ENCODE assay signal across 8 cellular contexts in the genomic region with DNA sequence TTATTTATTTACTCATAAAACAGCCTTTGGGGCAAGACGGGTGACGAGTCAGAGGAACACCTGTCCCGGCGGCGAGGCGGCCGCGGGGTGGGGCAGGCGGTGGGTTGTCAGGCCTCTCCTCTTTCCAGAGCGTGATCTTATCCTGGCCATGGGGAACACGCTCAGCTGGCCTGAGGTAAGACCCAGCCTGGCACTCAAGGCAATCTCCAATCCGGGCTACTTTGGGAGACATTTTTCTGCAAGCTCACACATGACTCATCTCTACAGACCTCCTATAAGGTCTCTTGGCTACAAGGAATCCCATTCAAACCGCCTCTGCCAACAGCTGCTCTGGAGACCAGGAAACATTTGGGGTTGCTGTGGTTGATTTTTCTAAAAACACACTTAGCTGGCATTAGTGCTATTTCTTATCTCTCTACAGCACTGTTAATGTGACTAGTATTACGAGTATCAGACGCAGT. TPM values are rescaled to one million over a fixed set of nuclear protein-coding genes. Genes with fewer than 3 reads are reported as not detected.
DNase-seq lines count a peak whose midpoint lies in the region; ATAC-seq, FAIRE-seq and TF ChIP-seq lines count a peak whose summit lies in the region.

No MANE protein-coding gene starts in this region.

- 54% methylated on average over 15 of the region's 15 CpGs for WGBS in hepatocyte (ENCODE audit: low lambda C conversion rate, missing lambda C conversion rate)

- TF ChIP-seq POLR2A in GM12891 (IDR thresholded peaks at IDR 0.05; ENCODE audit: low read depth, low read length) = peak; percentile 15; the same call in 1 of the 2 replicates

- H3K79me2 ChIP-seq in hepatocyte = peaks cover 91% of the 10 kb centered on the region

- peak overlapping the region; percentile 19 for H3K4me2 ChIP-seq in hepatocyte

- H4K20me1 ChIP-seq in hepatocyte (ENCODE audit: insufficient read depth, poor library complexity, severe bottlenecking) = peaks cover 45% of the 10 kb centered on the region

- in situ Hi-C loops in G401 (cut with HindIII; ENCODE audit: low sequenced_read_pairs) = no loop called here

- H3K27me3 ChIP-seq in hepatocyte = no peaks in the 10 kb centered on the region

- H3K9me2 ChIP-seq in hepatocyte (replicated peaks; ENCODE audit: insufficient read depth) = no peaks in the 10 kb centered on the region

- H3K27ac ChIP-seq in 22Rv1 (0 out of 2 replicates have a peak overlapping the region, but pooled peaks have one; percentile 44), hepatocyte (peak overlapping the region; percentile 89)

- no peak overlapping the region for H3K4me3 ChIP-seq in hepatocyte

- DNase-seq in GM12891 (ENCODE audit: insufficient read length, low spot score) (no peak), RKO (ENCODE audit: low spot score) (peak; percentile 53), amniotic epithelial cell (ENCODE audit: low read depth) (peak; percentile 99), hepatocyte (ENCODE audit: low spot score) (peak; percentile 79), G401 (ENCODE audit: low spot score) (no peak)
- peak; percentile 58 for DNase-seq in stimulated activated naive CD8-positive, alpha-beta T cell treated with anti-CD3 and anti-CD28 coated beads, Interleukin-15, Interleukin-2, amounts not matched to agents 100 U/mL and 50 U/mL, for 24 hours

- no peak overlapping the region for H2AFZ ChIP-seq in hepatocyte

- no peak for FAIRE-seq in GM12891 (lab: Jason Lieb, UNC)

- TF ChIP-seq CTCF in 22Rv1 (IDR thresholded peaks at IDR 0.05) (no peak), hepatocyte (IDR thresholded peaks at IDR 0.05; ENCODE audit: poor library complexity) (no peak)

- H3K9me3 ChIP-seq in hepatocyte (ENCODE audit: low read depth) = no peaks in the 10 kb centered on the region

- no peaks in the 10 kb centered on the region for H3K36me3 ChIP-seq in hepatocyte (replicated peaks; ENCODE audit: insufficient read depth, low read depth)

- H3K4me1 ChIP-seq in hepatocyte (ENCODE audit: insufficient read depth) = peaks cover 62% of the 10 kb centered on the region

- peak; percentile 21 for ATAC-seq in stimulated activated naive CD8-positive, alpha-beta T cell treated with anti-CD3 and anti-CD28 coated beads, Interleukin-15, Interleukin-2, amounts not matched to agents 100 U/mL and 50 U/mL, for 24 hours
- ATAC-seq in HG03439 (IDR thresholded peaks at IDR 0.05; ENCODE audit: unreplicated experiment) = no peak

TF ChIP-seq in GM12891, 5 proteins besides CTCF, POLR2A, EP300 and RAD21:
- TF ChIP-seq POU2F2 (IDR thresholded peaks at IDR 0.05; ENCODE audit: low read depth, low read length) (no peak), TAF1 (IDR thresholded peaks at IDR 0.05; ENCODE audit: low read depth, low read length) (no peak), PAX5 (IDR thresholded peaks at IDR 0.05; ENCODE audit: insufficient read depth, low read length, severe bottlenecking) (no peak), SPI1 (IDR thresholded peaks at IDR 0.05; ENCODE audit: low read depth, low read length) (no peak), POLR2AphosphoS5 (IDR thresholded peaks at IDR 0.05; ENCODE audit: low read depth, low read length) (no peak)

RNA-seq across cellular contexts. Expression of a gene that starts 6.2 kb away (rescaled TPM):
- polyA plus RNA-seq in GM12891 (2012; ENCODE audit: low read depth, missing spikeins) = 45.5 TPM
- 26.2 and 27.5 TPM in 2 replicates for total RNA-seq in hepatocyte
- polyA plus RNA-seq in hepatocyte = 24.8 and 29.7 TPM in 2 replicates
- total RNA-seq in G401 (2014; rRNA removed; shearing (Covaris generic)) = 31.0 and 40.8 TPM in 2 replicates

Comparison
In these comparisons a context has a peak if more than half of its experiments do, and no peak if none do; other contexts are left out.
1. DNase-seq: peak in RKO (single experiment), amniotic epithelial cell (single experiment), hepatocyte (single experiment) and stimulated activated naive CD8-positive, alpha-beta T cell treated with anti-CD3 and anti-CD28 coated beads, Interleukin-15, Interleukin-2, amounts not matched to agents 100 U/mL and 50 U/mL, for 24 hours (single experiment); none in GM12891 (single experiment) and G401 (single experiment).